13 cellular contexts compared by ENCODE assay signal in genomic region chr4:38163216-38164006, GRCh38.
A peak's percentile ranks its signal among the peaks of the same experiment; 100 is the strongest.
DNase-seq lines count a peak whose midpoint lies in the region; ATAC-seq and TF ChIP-seq lines count a peak whose summit lies in the region.
"Had no signal": no experiment of that assay in that cellular context is flagged by ENCODE, and none has a peak within 500 bp of the region (broad histone marks: within the 10 kb centered on the region; RNA-seq: fewer than 3 reads in every experiment).

No MANE protein-coding gene starts in this region.

- peaks cover 32% of the 10 kb centered on the region for H3F3A ChIP-seq in GM23248 (ENCODE audit: insufficient read depth)

- ATAC-seq in activated naive CD4-positive, alpha-beta T cell treated with anti-CD3 and anti-CD28 coated beads, Interleukin-2, amount 50 U/mL, for 72 hours, result peak; percentile 80 to 84
- ATAC-seq in HG02678 (IDR thresholded peaks at IDR 0.05; ENCODE audit: unreplicated experiment), result no peak
- ATAC-seq in effector memory CD8-positive, alpha-beta T cell (replicated peaks), result no peak
- no peak for ATAC-seq in psoas muscle
- ATAC-seq: CD8-positive, alpha-beta T cell had no signal

- peaks cover 39% of the 10 kb centered on the region for H3K4me1 ChIP-seq in GM23248 (ENCODE audit: insufficient read depth)
- H3K4me1 ChIP-seq in hepatocyte (ENCODE audit: insufficient read depth), result peaks cover 4% of the 10 kb centered on the region
- no peaks in the 10 kb centered on the region for H3K4me1 ChIP-seq in psoas muscle

- peak overlapping the region; percentile 35 to 99 for H3K27ac Mint-ChIP-seq in activated naive CD4-positive, alpha-beta T cell treated with anti-CD3 and anti-CD28 coated beads, Interleukin-2, amount 50 U/mL, for 72 hours
- H3K27ac Mint-ChIP-seq in effector memory CD8-positive, alpha-beta T cell, result peak overlapping the region in 1 of 2 donors; percentile 72
- H3K27ac Mint-ChIP-seq: CD8-positive, alpha-beta T cell had no signal

- no peak overlapping the region for H3K4me2 ChIP-seq in GM23248 (ENCODE audit: unreplicated experiment)
- no peak overlapping the region for H3K4me2 ChIP-seq in hepatocyte

- peak overlapping the region; percentile 100 for H3K27ac ChIP-seq in GM23248
- H3K27ac ChIP-seq in hepatocyte, result peak overlapping the region; percentile 77
- H3K27ac ChIP-seq in psoas muscle, result no peak overlapping the region

- intact Hi-C loops in psoas muscle (cut with DNase I), result no loop called here

- H3K9me3 ChIP-seq in GM23248 (ENCODE audit: low read depth), result no peaks in the 10 kb centered on the region
- no peaks in the 10 kb centered on the region for H3K9me3 ChIP-seq in hepatocyte (ENCODE audit: low read depth)
- no peaks in the 10 kb centered on the region for H3K9me3 ChIP-seq in psoas muscle

- peaks cover 6 to 9% of the 10 kb centered on the region in 2 donors for H3K4me1 Mint-ChIP-seq in effector memory CD8-positive, alpha-beta T cell (ENCODE audit: low read depth in 2 of 2)

- H3K4me3 ChIP-seq in GM23248 (no peak overlapping the region), hepatocyte (no peak overlapping the region), psoas muscle (no peak overlapping the region)

- peak overlapping the region; percentile 55 for H3K9ac ChIP-seq in GM23248

- H3K9me3 Mint-ChIP-seq in activated naive CD4-positive, alpha-beta T cell treated with anti-CD3 and anti-CD28 coated beads, Interleukin-2, amount 50 U/mL, for 72 hours, result peaks cover 21 to 35% of the 10 kb centered on the region in 2 donors
- H3K9me3 Mint-ChIP-seq in effector memory CD8-positive, alpha-beta T cell, result no peaks in the 10 kb centered on the region

- no peak overlapping the region for H3K4me3 Mint-ChIP-seq in effector memory CD8-positive, alpha-beta T cell
- H3K4me3 Mint-ChIP-seq: CD8-positive, alpha-beta T cell; IgD-negative memory B cell had no signal

- no peaks in the 10 kb centered on the region for H3K27me3 Mint-ChIP-seq in effector memory CD8-positive, alpha-beta T cell
- H3K27me3 Mint-ChIP-seq: progenitor cell of endocrine pancreas had no signal

- in situ Hi-C loops in GM23248 (cut with MboI), result no loop called here
- in situ Hi-C loops in ACHN (cut with HindIII; ENCODE audit: low pct_ligation_motif_present, low pct_unique_long_range_greater_than_20kb, low sequenced_read_pairs), result no loop called here

- H2AFZ ChIP-seq in GM23248 (no peak overlapping the region), hepatocyte (no peak overlapping the region)

- H4K20me1 ChIP-seq in GM23248 (ENCODE audit: insufficient read depth), result no peaks in the 10 kb centered on the region
- no peaks in the 10 kb centered on the region for H4K20me1 ChIP-seq in hepatocyte (ENCODE audit: insufficient read depth, poor library complexity, severe bottlenecking)

- no peaks in the 10 kb centered on the region for H3K79me2 ChIP-seq in GM23248 (ENCODE audit: insufficient read depth)
- H3K79me2 ChIP-seq in hepatocyte, result no peaks in the 10 kb centered on the region

- H3K36me3 ChIP-seq in GM23248 (ENCODE audit: low read depth), result no peaks in the 10 kb centered on the region
- H3K36me3 ChIP-seq in hepatocyte (replicated peaks; ENCODE audit: insufficient read depth, low read depth), result no peaks in the 10 kb centered on the region
- no peaks in the 10 kb centered on the region for H3K36me3 ChIP-seq in psoas muscle (ENCODE audit: insufficient read depth in 1 of 2, low read depth in 1 of 2)

- H3K36me3 Mint-ChIP-seq in activated naive CD4-positive, alpha-beta T cell treated with anti-CD3 and anti-CD28 coated beads, Interleukin-2, amount 50 U/mL, for 72 hours, result peaks cover 24 to 42% of the 10 kb centered on the region in 2 donors
- peaks cover 3% of the 10 kb centered on the region for H3K36me3 Mint-ChIP-seq in effector memory CD8-positive, alpha-beta T cell (ENCODE audit: insufficient read depth)
- H3K36me3 Mint-ChIP-seq: CD8-positive, alpha-beta T cell; IgD-negative memory B cell had no signal

- TF ChIP-seq CTCF in hepatocyte (IDR thresholded peaks at IDR 0.05; ENCODE audit: poor library complexity) (no peak), psoas muscle (IDR thresholded peaks at IDR 0.05) (no peak)

- 73 to 78% methylated on average over 5 of the region's 5 CpGs for WGBS in GM23248 (ENCODE audit: low coverage in 1 of 2, low lambda C conversion rate in 2 of 2, missing lambda C conversion rate in 2 of 2), 2 experiments
- 82% methylated on average over 5 of the region's 5 CpGs for WGBS in hepatocyte (ENCODE audit: low lambda C conversion rate, missing lambda C conversion rate)
- WGBS in psoas muscle, 3 donors, result 95% methylated on average over 5 of the region's 5 CpGs

- DNase-seq in A172 (ENCODE audit: low spot score) (peak; percentile 60), GM23248 (peak; percentile 90), hepatocyte (ENCODE audit: low spot score) (no peak), ACHN (no peak), psoas muscle (no peak)
- no peak for DNase-seq in activated naive CD4-positive, alpha-beta T cell treated with anti-CD3 and anti-CD28 coated beads, Interleukin-2, amount 50 U/mL, for 72 hours (ENCODE audit: low spot score in 2 of 2)
- no peak for DNase-seq in effector memory CD8-positive, alpha-beta T cell
- DNase-seq: activated gamma-delta T cell; CD8-positive, alpha-beta T cell; NCI-H526 had no signal

- H3K9me2 ChIP-seq in GM23248 (ENCODE audit: insufficient read depth), result no peaks in the 10 kb centered on the region
- no peaks in the 10 kb centered on the region for H3K9me2 ChIP-seq in hepatocyte (replicated peaks; ENCODE audit: insufficient read depth)

- H3K27me3 ChIP-seq in GM23248 (replicated peaks; ENCODE audit: insufficient read depth) (no peaks in the 10 kb centered on the region), hepatocyte (no peaks in the 10 kb centered on the region), psoas muscle (ENCODE audit: insufficient read depth in 3 of 3, low read length in 2 of 3) (no peaks in the 10 kb centered on the region)

Comparison
In these comparisons a context has a peak if more than half of its experiments do, and no peak if none do; other contexts are left out.
1. DNase-seq: peak in A172 (single experiment) and GM23248 (single experiment); none in activated naive CD4-positive, alpha-beta T cell treated with anti-CD3 and anti-CD28 coated beads, Interleukin-2, amount 50 U/mL, for 72 hours (0 of 2), hepatocyte (single experiment), ACHN (single experiment), effector memory CD8-positive, alpha-beta T cell (0 of 3) and psoas muscle (0 of 2).
2. ATAC-seq: peak in activated naive CD4-positive, alpha-beta T cell treated with anti-CD3 and anti-CD28 coated beads, Interleukin-2, amount 50 U/mL, for 72 hours (2 of 2); none in HG02678 (single experiment), effector memory CD8-positive, alpha-beta T cell (single experiment) and psoas muscle (0 of 4).